In genomic region chr19:6674868-6675305, GRCh38 we compare ENCODE assay signal across 8 cellular contexts. TPM values are rescaled to one million over a fixed set of nuclear protein-coding genes. Genes with fewer than 3 reads are reported as not detected.
DNase-seq lines count a peak whose midpoint lies in the region; ATAC-seq, FAIRE-seq and TF ChIP-seq lines count a peak whose summit lies in the region.

No MANE protein-coding gene starts in this region.

- no peaks in the 10 kb centered on the region for H3K36me3 ChIP-seq in mucosa of descending colon (ENCODE audit: low read depth)

- peak; percentile 95 for FAIRE-seq in GM19239 (lab: Jason Lieb, UNC)

- ATAC-seq in mucosa of descending colon: peak; percentile 77
- peak; percentile 57 for ATAC-seq in stimulated activated naive CD8-positive, alpha-beta T cell treated with anti-CD3 and anti-CD28 coated beads, Interleukin-15, Interleukin-2, amounts not matched to agents 100 U/mL and 50 U/mL, for 24 hours

- intact Hi-C loops in mucosa of descending colon (cut with DNase I, micrococcal nuclease): no loop called here

- no peaks in the 10 kb centered on the region for H3K9me3 ChIP-seq in mucosa of descending colon

- TF ChIP-seq CTCF in choroid plexus epithelial cell (conservative IDR thresholded peaks at IDR 0.05; ENCODE audit: low read depth, low read length) (no peak), mucosa of descending colon (IDR thresholded peaks at IDR 0.05) (no peak)

- DNase-seq in AG08395 (ENCODE audit: low spot score) (peak; percentile 91), GM19239 (ENCODE audit: insufficient read length, low spot score) (peak; percentile 92), KG1 (lab: John Stamatoyannopoulos, UW) (peak; percentile 80), choroid plexus epithelial cell (ENCODE audit: low read depth) (peak; percentile 60), mucosa of descending colon (peak; percentile 62 to 87 (median 68)), NCI-H1930 (lab: John Stamatoyannopoulos, UW) (no peak)
- DNase-seq in activated CD4-positive, alpha-beta T cell treated with anti-CD3 and anti-CD28 coated beads for 24 hours (ENCODE audit: low read depth in 2 of 2): peak; percentile 84 to 85
- peak; percentile 90 for DNase-seq in stimulated activated naive CD8-positive, alpha-beta T cell treated with anti-CD3 and anti-CD28 coated beads, Interleukin-15, Interleukin-2, amounts not matched to agents 100 U/mL and 50 U/mL, for 24 hours

- H3K4me1 ChIP-seq in mucosa of descending colon (ENCODE audit: low read depth): no peaks in the 10 kb centered on the region

- H3K4me3 ChIP-seq in choroid plexus epithelial cell (ENCODE audit: low read depth, low read length) (no peak overlapping the region), mucosa of descending colon (no peak overlapping the region)

RNA-seq across cellular contexts. Expression of gene TNFSF14, which starts 4.9 kb away (rescaled TPM):
- total RNA-seq in mucosa of descending colon: 1 to 10 TPM; 1.3 to 1.9 (median 1.6) TPM

RNA-seq across cellular contexts. Expression of gene C3, which starts 45.6 kb away (rescaled TPM):
- 100 to 1,000 TPM in 2 of 3 donors, 10 to 100 TPM in 1; 42.2 to 473 (median 261) TPM for total RNA-seq in mucosa of descending colon

Comparison
In these comparisons a context has a peak if more than half of its experiments do, and no peak if none do; other contexts are left out.
1. DNase-seq: peak in AG08395 (single experiment), GM19239 (single experiment), KG1 (single experiment), activated CD4-positive, alpha-beta T cell treated with anti-CD3 and anti-CD28 coated beads for 24 hours (2 of 2), choroid plexus epithelial cell (single experiment), mucosa of descending colon (3 of 3) and stimulated activated naive CD8-positive, alpha-beta T cell treated with anti-CD3 and anti-CD28 coated beads, Interleukin-15, Interleukin-2, amounts not matched to agents 100 U/mL and 50 U/mL, for 24 hours (single experiment); none in NCI-H1930 (0 of 2).